In genomic region chr7:93997868-93998267, GRCh38 we compare ENCODE assay signal across 31 cellular contexts.
"Had no signal": no experiment of that assay in that cellular context is flagged by ENCODE, and none has a peak within 500 bp of the region (broad histone marks: within the 10 kb centered on the region; RNA-seq: fewer than 3 reads in every experiment).

No MANE protein-coding gene starts in this region.

- H3K27ac Mint-ChIP-seq: activated CD4-positive, alpha-beta memory T cell treated with anti-CD3 and anti-CD28 coated beads for 36 hours; activated CD4-positive, alpha-beta T cell treated with anti-CD3 and anti-CD28 coated beads for 36 hours; activated CD4-positive, alpha-beta T cell treated with anti-CD3 and anti-CD28 coated beads, Interleukin-2, amount 10 ng/mL, durations not matched to agents 24 days and 14 days; activated CD8-positive, alpha-beta memory T cell treated with anti-CD3 and anti-CD28 coated beads, Interleukin-2, amount 10 ng/mL, durations not matched to agents 7 days and 5 days; activated CD8-positive, alpha-beta T cell treated with anti-CD3 and anti-CD28 coated beads, Interleukin-2, amount 10 ng/mL, durations not matched to agents 7 days and 5 days; activated naive CD4-positive, alpha-beta T cell treated with anti-CD3 and anti-CD28 coated beads for 36 hours; activated naive CD4-positive, alpha-beta T cell treated with anti-CD3 and anti-CD28 coated beads, Interleukin-2, amount 50 U/mL, for 24 hours; activated naive CD8-positive, alpha-beta T cell treated with anti-CD3 and anti-CD28 coated beads, Interleukin-2, amount 50 U/mL, for 24 hours; activated T-helper 1 cell treated with anti-CD3 and anti-CD28 coated beads, Interleukin-12 subunit alpha, Interleukin-12 subunit beta, Interleukin-2, Interleukin-4 antibody, amounts not matched to agents 30 ng/mL and 10 ng/mL and 1 ng/mL, durations not matched to agents 14 hours and 24 hours and 36 hours; brain; dendritic cell treated with granulocyte-macrophage colony-stimulating factor and Interleukin-4, amounts not matched to agents 40 ng/mL and 50 ng/mL, for 4 days had no signal

- H3K27me3 ChIP-seq: adrenal gland, ascending aorta, dorsolateral prefrontal cortex, esophagus squamous epithelium, gastroesophageal sphincter had no signal

- H3K9me3 ChIP-seq: adrenal gland, ascending aorta, esophagus squamous epithelium, gastroesophageal sphincter had no signal

- ATAC-seq: activated CD4-positive, alpha-beta T cell treated with anti-CD3 and anti-CD28 coated beads for 36 hours; activated CD8-positive, alpha-beta memory T cell treated with anti-CD3 and anti-CD28 coated beads, Interleukin-2, amount 10 ng/mL, durations not matched to agents 7 days and 5 days; activated CD8-positive, alpha-beta T cell treated with anti-CD3 and anti-CD28 coated beads, Interleukin-2, amount 10 ng/mL, durations not matched to agents 7 days and 5 days; activated naive CD8-positive, alpha-beta T cell treated with anti-CD3 and anti-CD28 coated beads, Interleukin-2, amount 50 U/mL, for 24 hours; gastroesophageal sphincter had no signal

- H3K27ac ChIP-seq: adrenal gland, ascending aorta, coronary artery, dorsolateral prefrontal cortex, epithelial cell of prostate, esophagus squamous epithelium, gastroesophageal sphincter had no signal

- H3K4me1 ChIP-seq: ascending aorta had no signal

- H3K9me3 Mint-ChIP-seq: activated CD4-positive, alpha-beta memory T cell treated with anti-CD3 and anti-CD28 coated beads for 36 hours; activated CD4-positive, alpha-beta T cell treated with anti-CD3 and anti-CD28 coated beads, Interleukin-2, amount 10 ng/mL, durations not matched to agents 24 days and 14 days; activated naive CD4-positive, alpha-beta T cell treated with anti-CD3 and anti-CD28 coated beads for 36 hours; activated naive CD4-positive, alpha-beta T cell treated with anti-CD3 and anti-CD28 coated beads, Interleukin-2, amount 50 U/mL, for 24 hours; activated naive CD8-positive, alpha-beta T cell treated with anti-CD3 and anti-CD28 coated beads for 36 hours; activated naive CD8-positive, alpha-beta T cell treated with anti-CD3 and anti-CD28 coated beads, Interleukin-2, amount 50 U/mL, for 24 hours; activated T-helper 1 cell treated with anti-CD3 and anti-CD28 coated beads, Interleukin-12 subunit alpha, Interleukin-12 subunit beta, Interleukin-2, Interleukin-4 antibody, amounts not matched to agents 30 ng/mL and 10 ng/mL and 1 ng/mL, durations not matched to agents 14 hours and 24 hours and 36 hours; activated T-helper 2 cell treated with anti-CD3 and anti-CD28 coated beads, Interferon-gamma antibody, Interleukin-2, Interleukin-4, amounts not matched to agents 10 μg/mL and 5 μg/mL and 100 μg/mL, durations not matched to agents 14 hours and 24 hours and 36 hours; brain; central memory CD8-positive, alpha-beta T cell; dendritic cell treated with granulocyte-macrophage colony-stimulating factor and Interleukin-4, amounts not matched to agents 40 ng/mL and 50 ng/mL, for 4 days had no signal

- H3K4me3 ChIP-seq: adrenal gland, ascending aorta, coronary artery, dorsolateral prefrontal cortex, esophagus squamous epithelium, gastroesophageal sphincter had no signal

- H3K27me3 Mint-ChIP-seq: activated CD4-positive, alpha-beta memory T cell treated with anti-CD3 and anti-CD28 coated beads for 36 hours; activated CD4-positive, alpha-beta T cell treated with anti-CD3 and anti-CD28 coated beads for 36 hours; activated CD4-positive, alpha-beta T cell treated with anti-CD3 and anti-CD28 coated beads, Interleukin-2, amount 10 ng/mL, durations not matched to agents 24 days and 14 days; activated CD8-positive, alpha-beta memory T cell treated with anti-CD3 and anti-CD28 coated beads, Interleukin-2, amount 10 ng/mL, durations not matched to agents 7 days and 5 days; activated naive CD4-positive, alpha-beta T cell treated with anti-CD3 and anti-CD28 coated beads, Interleukin-2, amount 50 U/mL, for 24 hours; activated naive CD8-positive, alpha-beta T cell treated with anti-CD3 and anti-CD28 coated beads for 36 hours; activated naive CD8-positive, alpha-beta T cell treated with anti-CD3 and anti-CD28 coated beads, Interleukin-2, amount 50 U/mL, for 24 hours; brain; central memory CD8-positive, alpha-beta T cell; dendritic cell treated with granulocyte-macrophage colony-stimulating factor and Interleukin-4, amounts not matched to agents 40 ng/mL and 50 ng/mL, for 4 days had no signal

- DNase-seq: activated CD4-positive, alpha-beta memory T cell treated with anti-CD3 and anti-CD28 coated beads for 36 hours; activated CD4-positive, alpha-beta T cell treated with anti-CD3 and anti-CD28 coated beads for 36 hours; activated CD4-positive, alpha-beta T cell treated with anti-CD3 and anti-CD28 coated beads, Interleukin-2, amount 10 ng/mL, durations not matched to agents 24 days and 14 days; activated CD4-positive, CD25-positive, alpha-beta regulatory T cell; activated CD4-positive, CD25-positive, alpha-beta regulatory T cell treated with anti-CD3 and anti-CD28 coated beads, Interleukin-2, amount 50 U/mL, for 72 hours; activated CD8-positive, alpha-beta memory T cell treated with anti-CD3 and anti-CD28 coated beads, Interleukin-2, amount 10 ng/mL, durations not matched to agents 7 days and 5 days; activated CD8-positive, alpha-beta memory T cell treated with anti-CD3 and anti-CD28 coated beads, Interleukin-2, amount 50 U/mL, for 4 hours; activated CD8-positive, alpha-beta T cell treated with anti-CD3 and anti-CD28 coated beads, Interleukin-2, amount 10 ng/mL, durations not matched to agents 7 days and 5 days; activated effector memory CD4-positive, alpha-beta T cell treated with anti-CD3 and anti-CD28 coated beads, Interleukin-2, amount 50 U/mL, for 16 hours; activated naive CD4-positive, alpha-beta T cell treated with anti-CD3 and anti-CD28 coated beads for 36 hours; activated naive CD8-positive, alpha-beta T cell treated with anti-CD3 and anti-CD28 coated beads for 36 hours; activated naive CD8-positive, alpha-beta T cell treated with anti-CD3 and anti-CD28 coated beads, Interleukin-2, amount 50 U/mL, for 24 hours; activated T-cell treated with anti-CD3 and anti-CD28 coated beads, Interleukin-2, amount 50 U/mL, for 1 hour; activated T-cell treated with anti-CD3 and anti-CD28 coated beads, Interleukin-2, amount 50 U/mL, for 48 hours; adrenal gland; amygdala; dorsolateral prefrontal cortex; effector memory CD4-positive, alpha-beta T cell; esophagus squamous epithelium; foreskin melanocyte; T-helper 2 cell had no signal

- H3K4me3 Mint-ChIP-seq: activated CD4-positive, alpha-beta memory T cell treated with anti-CD3 and anti-CD28 coated beads for 36 hours; activated CD4-positive, alpha-beta T cell treated with anti-CD3 and anti-CD28 coated beads for 36 hours; activated CD4-positive, alpha-beta T cell treated with anti-CD3 and anti-CD28 coated beads, Interleukin-2, amount 10 ng/mL, durations not matched to agents 24 days and 14 days; activated CD8-positive, alpha-beta memory T cell treated with anti-CD3 and anti-CD28 coated beads, Interleukin-2, amount 10 ng/mL, durations not matched to agents 7 days and 5 days; activated CD8-positive, alpha-beta T cell treated with anti-CD3 and anti-CD28 coated beads, Interleukin-2, amount 10 ng/mL, durations not matched to agents 7 days and 5 days; activated naive CD4-positive, alpha-beta T cell treated with anti-CD3 and anti-CD28 coated beads for 36 hours; activated naive CD4-positive, alpha-beta T cell treated with anti-CD3 and anti-CD28 coated beads, Interleukin-2, amount 50 U/mL, for 24 hours; activated naive CD8-positive, alpha-beta T cell treated with anti-CD3 and anti-CD28 coated beads for 36 hours; activated naive CD8-positive, alpha-beta T cell treated with anti-CD3 and anti-CD28 coated beads, Interleukin-2, amount 50 U/mL, for 24 hours; activated T-helper 1 cell treated with anti-CD3 and anti-CD28 coated beads, Interleukin-12 subunit alpha, Interleukin-12 subunit beta, Interleukin-2, Interleukin-4 antibody, amounts not matched to agents 30 ng/mL and 10 ng/mL and 1 ng/mL, durations not matched to agents 14 hours and 24 hours and 36 hours; central memory CD8-positive, alpha-beta T cell; dendritic cell treated with granulocyte-macrophage colony-stimulating factor and Interleukin-4, amounts not matched to agents 40 ng/mL and 50 ng/mL, for 4 days had no signal
